Comparison of ENCODE assay signal across 10 cellular contexts in genomic region chr6:128599036-128599435, GRCh38.
"Had no signal": no experiment of that assay in that cellular context is flagged by ENCODE, and none has a peak within 500 bp of the region (broad histone marks: within the 10 kb centered on the region; RNA-seq: fewer than 3 reads in every experiment).

No MANE protein-coding gene starts in this region.

- H3K27ac ChIP-seq: right atrium auricular region, thyroid gland, vagina had no signal

- H3K4me3 Mint-ChIP-seq: activated naive CD4-positive, alpha-beta T cell treated with anti-CD3 and anti-CD28 coated beads, Interleukin-2, amount 50 U/mL, for 24 hours; activated T-cell treated with anti-CD3 and anti-CD28 coated beads, Interleukin-2, amount 50 U/mL, for 24 hours had no signal

- H3K4me1 ChIP-seq: thyroid gland had no signal

- ATAC-seq: heart right ventricle had no signal

- H3K36me3 ChIP-seq: heart right ventricle, right atrium auricular region, thyroid gland, vagina had no signal

- H3K9me3 ChIP-seq: heart right ventricle, right atrium auricular region, thyroid gland, vagina had no signal

- H3K4me3 ChIP-seq: heart right ventricle, right atrium auricular region, thyroid gland, vagina had no signal

- DNase-seq: activated effector memory CD4-positive, alpha-beta T cell treated with Interleukin-2 at 50 U/mL for 16 hours; activated T-cell treated with anti-CD3 and anti-CD28 coated beads, Interleukin-2, amount 50 U/mL, for 24 hours; amniotic stem cell; heart right ventricle; midbrain; small intestine; thyroid gland had no signal

- H3K36me3 Mint-ChIP-seq: activated naive CD4-positive, alpha-beta T cell treated with anti-CD3 and anti-CD28 coated beads, Interleukin-2, amount 50 U/mL, for 24 hours had no signal

- H3K9me3 Mint-ChIP-seq: activated naive CD4-positive, alpha-beta T cell treated with anti-CD3 and anti-CD28 coated beads, Interleukin-2, amount 50 U/mL, for 24 hours; activated T-cell treated with anti-CD3 and anti-CD28 coated beads, Interleukin-2, amount 50 U/mL, for 24 hours had no signal

- H3K27me3 ChIP-seq: heart right ventricle, right atrium auricular region, thyroid gland, vagina had no signal

- H3K27ac Mint-ChIP-seq: activated naive CD4-positive, alpha-beta T cell treated with anti-CD3 and anti-CD28 coated beads, Interleukin-2, amount 50 U/mL, for 24 hours had no signal
